In the genomic region with DNA sequence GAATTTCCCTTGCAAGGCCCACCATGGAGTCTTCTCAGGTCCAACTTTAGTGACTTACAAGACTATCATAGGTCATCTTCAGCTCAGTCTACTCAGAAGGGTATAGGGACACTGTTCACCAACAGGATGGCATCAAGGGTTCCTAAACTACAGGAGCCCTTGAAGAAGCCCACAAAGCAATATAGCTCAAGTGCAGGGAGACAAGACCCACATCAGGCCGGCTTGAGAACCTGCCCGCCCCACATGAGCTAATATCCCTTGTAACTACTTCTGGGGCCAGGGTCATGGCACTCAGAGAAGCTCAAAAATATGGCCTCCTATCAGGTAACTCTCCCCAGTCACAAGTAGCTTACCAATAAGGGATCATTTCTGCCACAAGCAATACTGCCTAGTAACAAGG, we compare ENCODE assay signal across 34 cellular contexts.
"Had no signal": no experiment of that assay in that cellular context is flagged by ENCODE, and none has a peak within 500 bp of the region (broad histone marks: within the 10 kb centered on the region; RNA-seq: fewer than 3 reads in every experiment).

No MANE protein-coding gene starts in this region.

- H3K36me3 ChIP-seq: MG63 had no signal

- H3K9me3 ChIP-seq: MG63 had no signal

- H3K27ac ChIP-seq: KMS-11 had no signal

- DNase-seq: Karpas-422, Kasumi-1, KG1, MG63, MM.1S, MV-4-11, NCI-H1048, NCI-H1092, NCI-H1092 treated with DMSO at 0.1 percent for 48 hours, NCI-H1105, NCI-H1105 treated with DMSO at 0.1 percent for 48 hours, NCI-H1417, NCI-H1417 treated with DMSO at 0.1 percent for 48 hours, NCI-H1436, NCI-H1436 treated with DMSO at 0.1 percent for 48 hours, NCI-H146, NCI-H1694, NCI-H1694 treated with DMSO at 0.1 percent for 48 hours, NCI-H187, NCI-H187 treated with DMSO at 0.1 percent for 48 hours, NCI-H1930, NCI-H2029, NCI-H2029 treated with DMSO at 0.1 percent for 48 hours, NCI-H2081, NCI-H2081 treated with DMSO at 0.1 percent for 48 hours, NCI-H2107, NCI-H2171, NCI-H2171 treated with DMSO at 0.1 percent for 48 hours, NCI-H2227 treated with DMSO at 0.1 percent for 48 hours, NCI-H226, NCI-H345, NCI-H446, NCI-H446 treated with DMSO at 0.1 percent for 48 hours had no signal

- H3K4me3 ChIP-seq: MG63 had no signal

- H3K27me3 ChIP-seq: MG63 had no signal

- H3K9ac ChIP-seq: KMS-11 had no signal
